1 cellular context compared by ENCODE assay signal in the genomic region with DNA sequence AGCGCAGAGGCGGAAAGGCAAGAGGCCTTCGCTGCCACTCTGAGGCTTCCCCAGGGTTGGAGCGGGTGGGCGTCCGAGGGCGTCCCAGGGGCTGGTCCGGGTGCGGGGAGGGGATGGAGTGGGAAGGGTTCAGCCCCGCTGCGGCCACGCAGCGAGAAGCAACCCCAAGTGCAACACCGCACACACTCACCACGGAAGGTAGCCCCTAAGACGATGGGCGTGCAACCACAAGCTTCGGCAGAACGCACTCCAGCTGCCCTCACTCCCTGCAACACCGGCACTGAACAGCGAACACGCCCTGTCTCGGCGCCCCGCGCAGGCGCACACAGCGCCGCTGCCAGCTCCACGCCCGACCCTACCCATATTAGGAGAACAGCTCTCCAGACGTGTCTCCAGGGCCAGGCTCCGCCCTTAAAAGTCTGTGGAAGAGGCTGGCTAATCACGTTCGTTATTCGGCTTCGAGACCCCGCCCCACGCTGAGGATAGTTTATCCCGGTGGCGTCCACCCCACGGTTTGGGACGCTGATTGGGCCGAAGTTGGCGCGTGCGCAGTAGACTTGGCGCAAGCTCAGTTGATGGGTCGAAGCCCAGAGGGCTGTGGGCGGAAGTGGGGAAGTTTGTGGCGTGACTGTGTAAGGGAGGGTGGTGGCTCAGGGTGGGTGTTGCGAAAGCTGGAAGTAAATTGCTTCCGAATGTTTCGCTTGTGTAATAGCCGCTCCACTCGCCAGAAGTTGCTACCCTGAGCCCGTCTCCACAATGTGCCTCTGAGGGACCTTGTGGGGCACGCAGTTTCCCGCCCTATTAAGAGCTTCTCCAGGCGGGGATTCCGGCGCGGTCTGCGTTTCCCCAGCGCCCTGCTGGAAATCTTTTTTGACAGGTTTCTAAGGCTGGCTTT.
TF ChIP-seq lines count a peak whose summit lies in the region.

A gene (minus strand): TSS at position 300 of the 895 bp plus-strand sequence. CDS start 343 bp downstream, outside the sequence.

TF ChIP-seq in K562, 482 proteins besides CTCF, POLR2A, EP300 and RAD21 (continued from another document and continues in another):
- TF ChIP-seq, protein P1, sequence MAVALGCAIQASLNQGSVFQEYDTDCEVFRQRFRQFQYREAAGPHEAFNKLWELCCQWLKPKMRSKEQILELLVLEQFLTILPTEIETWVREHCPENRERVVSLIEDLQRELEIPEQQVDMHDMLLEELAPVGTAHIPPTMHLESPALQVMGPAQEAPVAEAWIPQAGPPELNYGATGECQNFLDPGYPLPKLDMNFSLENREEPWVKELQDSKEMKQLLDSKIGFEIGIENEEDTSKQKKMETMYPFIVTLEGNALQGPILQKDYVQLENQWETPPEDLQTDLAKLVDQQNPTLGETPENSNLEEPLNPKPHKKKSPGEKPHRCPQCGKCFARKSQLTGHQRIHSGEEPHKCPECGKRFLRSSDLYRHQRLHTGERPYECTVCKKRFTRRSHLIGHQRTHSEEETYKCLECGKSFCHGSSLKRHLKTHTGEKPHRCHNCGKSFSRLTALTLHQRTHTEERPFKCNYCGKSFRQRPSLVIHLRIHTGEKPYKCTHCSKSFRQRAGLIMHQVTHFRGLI (CRISPR knock-in tag; IDR thresholded peaks at IDR 0.05): no peak
- TF ChIP-seq JUN (IDR thresholded peaks at IDR 0.05; ENCODE audit: borderline replicate concordance, low read depth, low read length) (peak; percentile 6; the same call in 1 of the 2 replicates), JUN (CRISPR knock-in tag; IDR thresholded peaks at IDR 0.05; ENCODE audit: borderline replicate concordance) (no peak), ZFP1 (CRISPR knock-in tag; IDR thresholded peaks at IDR 0.05) (no peak), HCFC1 (IDR thresholded peaks at IDR 0.05; ENCODE audit: low read depth, low read length) (peak; percentile 89), PRPF4 (IDR thresholded peaks at IDR 0.05; ENCODE audit: insufficient read depth, low read depth, low read length, poor library complexity, severe bottlenecking) (no peak), ZFPM2 (CRISPR knock-in tag; IDR thresholded peaks at IDR 0.05) (no peak), FOXJ2 (tag; IDR thresholded peaks at IDR 0.05) (no peak), SOX6 (IDR thresholded peaks at IDR 0.05) (no peak), KAT2B (IDR thresholded peaks at IDR 0.05; ENCODE audit: low read depth, low read length) (no peak), DIDO1 (tag; IDR thresholded peaks at IDR 0.05; ENCODE audit: low read depth) (0 out of 2 replicates have a peak, but pooled peaks have one; percentile 32), SMAD1 (IDR thresholded peaks at IDR 0.05; ENCODE audit: low read depth, low read length, partially characterized antibody) (peak; percentile 37), SMAD2 (IDR thresholded peaks at IDR 0.05; ENCODE audit: low read depth, low read length) (no peak), NR4A1 (CRISPR knock-in tag; IDR thresholded peaks at IDR 0.05) (0 out of 2 replicates have a peak, but pooled peaks have one; percentile 35), NR4A1 (tag; IDR thresholded peaks at IDR 0.05) (no peak), ZBTB17 (CRISPR knock-in tag; IDR thresholded peaks at IDR 0.05) (0 out of 2 replicates have a peak, but pooled peaks have one; percentile 34), FOSL1 (tag; conservative IDR thresholded peaks at IDR 0.05) (no peak), FOXM1 (IDR thresholded peaks at IDR 0.05; ENCODE audit: low read depth) (no peak), FOXM1 (CRISPR knock-in tag; IDR thresholded peaks at IDR 0.05; ENCODE audit: low read depth) (no peak), GABPA (tag; conservative IDR thresholded peaks at IDR 0.05; ENCODE audit: low read depth) (peak; percentile 82), ZKSCAN8 (CRISPR knock-in tag; IDR thresholded peaks at IDR 0.05) (no peak)
- TF ChIP-seq, protein P2, sequence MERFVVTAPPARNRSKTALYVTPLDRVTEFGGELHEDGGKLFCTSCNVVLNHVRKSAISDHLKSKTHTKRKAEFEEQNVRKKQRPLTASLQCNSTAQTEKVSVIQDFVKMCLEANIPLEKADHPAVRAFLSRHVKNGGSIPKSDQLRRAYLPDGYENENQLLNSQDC (CRISPR knock-in tag; IDR thresholded peaks at IDR 0.05): no peak
- TF ChIP-seq, protein P3, sequence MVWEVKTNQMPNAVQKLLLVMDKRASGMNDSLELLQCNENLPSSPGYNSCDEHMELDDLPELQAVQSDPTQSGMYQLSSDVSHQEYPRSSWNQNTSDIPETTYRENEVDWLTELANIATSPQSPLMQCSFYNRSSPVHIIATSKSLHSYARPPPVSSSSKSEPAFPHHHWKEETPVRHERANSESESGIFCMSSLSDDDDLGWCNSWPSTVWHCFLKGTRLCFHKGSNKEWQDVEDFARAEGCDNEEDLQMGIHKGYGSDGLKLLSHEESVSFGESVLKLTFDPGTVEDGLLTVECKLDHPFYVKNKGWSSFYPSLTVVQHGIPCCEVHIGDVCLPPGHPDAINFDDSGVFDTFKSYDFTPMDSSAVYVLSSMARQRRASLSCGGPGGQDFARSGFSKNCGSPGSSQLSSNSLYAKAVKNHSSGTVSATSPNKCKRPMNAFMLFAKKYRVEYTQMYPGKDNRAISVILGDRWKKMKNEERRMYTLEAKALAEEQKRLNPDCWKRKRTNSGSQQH (CRISPR knock-in tag; IDR thresholded peaks at IDR 0.05): no peak
- TF ChIP-seq, protein P4, sequence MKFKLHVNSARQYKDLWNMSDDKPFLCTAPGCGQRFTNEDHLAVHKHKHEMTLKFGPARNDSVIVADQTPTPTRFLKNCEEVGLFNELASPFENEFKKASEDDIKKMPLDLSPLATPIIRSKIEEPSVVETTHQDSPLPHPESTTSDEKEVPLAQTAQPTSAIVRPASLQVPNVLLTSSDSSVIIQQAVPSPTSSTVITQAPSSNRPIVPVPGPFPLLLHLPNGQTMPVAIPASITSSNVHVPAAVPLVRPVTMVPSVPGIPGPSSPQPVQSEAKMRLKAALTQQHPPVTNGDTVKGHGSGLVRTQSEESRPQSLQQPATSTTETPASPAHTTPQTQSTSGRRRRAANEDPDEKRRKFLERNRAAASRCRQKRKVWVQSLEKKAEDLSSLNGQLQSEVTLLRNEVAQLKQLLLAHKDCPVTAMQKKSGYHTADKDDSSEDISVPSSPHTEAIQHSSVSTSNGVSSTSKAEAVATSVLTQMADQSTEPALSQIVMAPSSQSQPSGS (CRISPR knock-in tag; IDR thresholded peaks at IDR 0.05): no peak
- TF ChIP-seq, protein P5, sequence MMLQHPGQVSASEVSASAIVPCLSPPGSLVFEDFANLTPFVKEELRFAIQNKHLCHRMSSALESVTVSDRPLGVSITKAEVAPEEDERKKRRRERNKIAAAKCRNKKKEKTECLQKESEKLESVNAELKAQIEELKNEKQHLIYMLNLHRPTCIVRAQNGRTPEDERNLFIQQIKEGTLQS (IDR thresholded peaks at IDR 0.05): peak; percentile 63; the same call in 1 of the 2 replicates
- TF ChIP-seq, protein P5 (CRISPR knock-in tag; conservative IDR thresholded peaks at IDR 0.05): no peak; the same call in 1 of the 2 replicates
- TF ChIP-seq, protein P6, sequence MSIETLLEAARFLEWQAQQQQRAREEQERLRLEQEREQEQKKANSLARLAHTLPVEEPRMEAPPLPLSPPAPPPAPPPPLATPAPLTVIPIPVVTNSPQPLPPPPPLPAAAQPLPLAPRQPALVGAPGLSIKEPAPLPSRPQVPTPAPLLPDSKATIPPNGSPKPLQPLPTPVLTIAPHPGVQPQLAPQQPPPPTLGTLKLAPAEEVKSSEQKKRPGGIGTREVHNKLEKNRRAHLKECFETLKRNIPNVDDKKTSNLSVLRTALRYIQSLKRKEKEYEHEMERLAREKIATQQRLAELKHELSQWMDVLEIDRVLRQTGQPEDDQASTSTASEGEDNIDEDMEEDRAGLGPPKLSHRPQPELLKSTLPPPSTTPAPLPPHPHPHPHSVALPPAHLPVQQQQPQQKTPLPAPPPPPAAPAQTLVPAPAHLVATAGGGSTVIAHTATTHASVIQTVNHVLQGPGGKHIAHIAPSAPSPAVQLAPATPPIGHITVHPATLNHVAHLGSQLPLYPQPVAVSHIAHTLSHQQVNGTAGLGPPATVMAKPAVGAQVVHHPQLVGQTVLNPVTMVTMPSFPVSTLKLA (conservative IDR thresholded peaks at IDR 0.05): peak; percentile 87 to 92
- TF ChIP-seq, protein P7, sequence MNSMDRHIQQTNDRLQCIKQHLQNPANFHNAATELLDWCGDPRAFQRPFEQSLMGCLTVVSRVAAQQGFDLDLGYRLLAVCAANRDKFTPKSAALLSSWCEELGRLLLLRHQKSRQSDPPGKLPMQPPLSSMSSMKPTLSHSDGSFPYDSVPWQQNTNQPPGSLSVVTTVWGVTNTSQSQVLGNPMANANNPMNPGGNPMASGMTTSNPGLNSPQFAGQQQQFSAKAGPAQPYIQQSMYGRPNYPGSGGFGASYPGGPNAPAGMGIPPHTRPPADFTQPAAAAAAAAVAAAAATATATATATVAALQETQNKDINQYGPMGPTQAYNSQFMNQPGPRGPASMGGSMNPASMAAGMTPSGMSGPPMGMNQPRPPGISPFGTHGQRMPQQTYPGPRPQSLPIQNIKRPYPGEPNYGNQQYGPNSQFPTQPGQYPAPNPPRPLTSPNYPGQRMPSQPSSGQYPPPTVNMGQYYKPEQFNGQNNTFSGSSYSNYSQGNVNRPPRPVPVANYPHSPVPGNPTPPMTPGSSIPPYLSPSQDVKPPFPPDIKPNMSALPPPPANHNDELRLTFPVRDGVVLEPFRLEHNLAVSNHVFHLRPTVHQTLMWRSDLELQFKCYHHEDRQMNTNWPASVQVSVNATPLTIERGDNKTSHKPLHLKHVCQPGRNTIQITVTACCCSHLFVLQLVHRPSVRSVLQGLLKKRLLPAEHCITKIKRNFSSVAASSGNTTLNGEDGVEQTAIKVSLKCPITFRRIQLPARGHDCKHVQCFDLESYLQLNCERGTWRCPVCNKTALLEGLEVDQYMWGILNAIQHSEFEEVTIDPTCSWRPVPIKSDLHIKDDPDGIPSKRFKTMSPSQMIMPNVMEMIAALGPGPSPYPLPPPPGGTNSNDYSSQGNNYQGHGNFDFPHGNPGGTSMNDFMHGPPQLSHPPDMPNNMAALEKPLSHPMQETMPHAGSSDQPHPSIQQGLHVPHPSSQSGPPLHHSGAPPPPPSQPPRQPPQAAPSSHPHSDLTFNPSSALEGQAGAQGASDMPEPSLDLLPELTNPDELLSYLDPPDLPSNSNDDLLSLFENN (IDR thresholded peaks at IDR 0.05; ENCODE audit: low read depth in 2 of 2, low read length in 2 of 2): 0 out of 4 replicates have a peak, but pooled peaks of 1 of the 2 experiments have one; percentile 35
- TF ChIP-seq, protein P8, sequence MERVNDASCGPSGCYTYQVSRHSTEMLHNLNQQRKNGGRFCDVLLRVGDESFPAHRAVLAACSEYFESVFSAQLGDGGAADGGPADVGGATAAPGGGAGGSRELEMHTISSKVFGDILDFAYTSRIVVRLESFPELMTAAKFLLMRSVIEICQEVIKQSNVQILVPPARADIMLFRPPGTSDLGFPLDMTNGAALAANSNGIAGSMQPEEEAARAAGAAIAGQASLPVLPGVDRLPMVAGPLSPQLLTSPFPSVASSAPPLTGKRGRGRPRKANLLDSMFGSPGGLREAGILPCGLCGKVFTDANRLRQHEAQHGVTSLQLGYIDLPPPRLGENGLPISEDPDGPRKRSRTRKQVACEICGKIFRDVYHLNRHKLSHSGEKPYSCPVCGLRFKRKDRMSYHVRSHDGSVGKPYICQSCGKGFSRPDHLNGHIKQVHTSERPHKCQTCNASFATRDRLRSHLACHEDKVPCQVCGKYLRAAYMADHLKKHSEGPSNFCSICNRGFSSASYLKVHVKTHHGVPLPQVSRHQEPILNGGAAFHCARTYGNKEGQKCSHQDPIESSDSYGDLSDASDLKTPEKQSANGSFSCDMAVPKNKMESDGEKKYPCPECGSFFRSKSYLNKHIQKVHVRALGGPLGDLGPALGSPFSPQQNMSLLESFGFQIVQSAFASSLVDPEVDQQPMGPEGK (CRISPR knock-in tag; IDR thresholded peaks at IDR 0.05; ENCODE audit: borderline replicate concordance): no peak
- TF ChIP-seq, protein P9, sequence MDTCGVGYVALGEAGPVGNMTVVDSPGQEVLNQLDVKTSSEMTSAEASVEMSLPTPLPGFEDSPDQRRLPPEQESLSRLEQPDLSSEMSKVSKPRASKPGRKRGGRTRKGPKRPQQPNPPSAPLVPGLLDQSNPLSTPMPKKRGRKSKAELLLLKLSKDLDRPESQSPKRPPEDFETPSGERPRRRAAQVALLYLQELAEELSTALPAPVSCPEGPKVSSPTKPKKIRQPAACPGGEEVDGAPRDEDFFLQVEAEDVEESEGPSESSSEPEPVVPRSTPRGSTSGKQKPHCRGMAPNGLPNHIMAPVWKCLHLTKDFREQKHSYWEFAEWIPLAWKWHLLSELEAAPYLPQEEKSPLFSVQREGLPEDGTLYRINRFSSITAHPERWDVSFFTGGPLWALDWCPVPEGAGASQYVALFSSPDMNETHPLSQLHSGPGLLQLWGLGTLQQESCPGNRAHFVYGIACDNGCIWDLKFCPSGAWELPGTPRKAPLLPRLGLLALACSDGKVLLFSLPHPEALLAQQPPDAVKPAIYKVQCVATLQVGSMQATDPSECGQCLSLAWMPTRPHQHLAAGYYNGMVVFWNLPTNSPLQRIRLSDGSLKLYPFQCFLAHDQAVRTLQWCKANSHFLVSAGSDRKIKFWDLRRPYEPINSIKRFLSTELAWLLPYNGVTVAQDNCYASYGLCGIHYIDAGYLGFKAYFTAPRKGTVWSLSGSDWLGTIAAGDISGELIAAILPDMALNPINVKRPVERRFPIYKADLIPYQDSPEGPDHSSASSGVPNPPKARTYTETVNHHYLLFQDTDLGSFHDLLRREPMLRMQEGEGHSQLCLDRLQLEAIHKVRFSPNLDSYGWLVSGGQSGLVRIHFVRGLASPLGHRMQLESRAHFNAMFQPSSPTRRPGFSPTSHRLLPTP (IDR thresholded peaks at IDR 0.05; ENCODE audit: borderline replicate concordance, extremely low read depth, insufficient read length): no peak
- TF ChIP-seq, protein P10, sequence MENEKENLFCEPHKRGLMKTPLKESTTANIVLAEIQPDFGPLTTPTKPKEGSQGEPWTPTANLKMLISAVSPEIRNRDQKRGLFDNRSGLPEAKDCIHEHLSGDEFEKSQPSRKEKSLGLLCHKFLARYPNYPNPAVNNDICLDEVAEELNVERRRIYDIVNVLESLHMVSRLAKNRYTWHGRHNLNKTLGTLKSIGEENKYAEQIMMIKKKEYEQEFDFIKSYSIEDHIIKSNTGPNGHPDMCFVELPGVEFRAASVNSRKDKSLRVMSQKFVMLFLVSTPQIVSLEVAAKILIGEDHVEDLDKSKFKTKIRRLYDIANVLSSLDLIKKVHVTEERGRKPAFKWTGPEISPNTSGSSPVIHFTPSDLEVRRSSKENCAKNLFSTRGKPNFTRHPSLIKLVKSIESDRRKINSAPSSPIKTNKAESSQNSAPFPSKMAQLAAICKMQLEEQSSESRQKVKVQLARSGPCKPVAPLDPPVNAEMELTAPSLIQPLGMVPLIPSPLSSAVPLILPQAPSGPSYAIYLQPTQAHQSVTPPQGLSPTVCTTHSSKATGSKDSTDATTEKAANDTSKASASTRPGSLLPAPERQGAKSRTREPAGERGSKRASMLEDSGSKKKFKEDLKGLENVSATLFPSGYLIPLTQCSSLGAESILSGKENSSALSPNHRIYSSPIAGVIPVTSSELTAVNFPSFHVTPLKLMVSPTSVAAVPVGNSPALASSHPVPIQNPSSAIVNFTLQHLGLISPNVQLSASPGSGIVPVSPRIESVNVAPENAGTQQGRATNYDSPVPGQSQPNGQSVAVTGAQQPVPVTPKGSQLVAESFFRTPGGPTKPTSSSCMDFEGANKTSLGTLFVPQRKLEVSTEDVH (IDR thresholded peaks at IDR 0.05; ENCODE audit: low read depth, partially characterized antibody): peak; percentile 82
